1 cellular context compared by ENCODE assay signal in the genomic region with DNA sequence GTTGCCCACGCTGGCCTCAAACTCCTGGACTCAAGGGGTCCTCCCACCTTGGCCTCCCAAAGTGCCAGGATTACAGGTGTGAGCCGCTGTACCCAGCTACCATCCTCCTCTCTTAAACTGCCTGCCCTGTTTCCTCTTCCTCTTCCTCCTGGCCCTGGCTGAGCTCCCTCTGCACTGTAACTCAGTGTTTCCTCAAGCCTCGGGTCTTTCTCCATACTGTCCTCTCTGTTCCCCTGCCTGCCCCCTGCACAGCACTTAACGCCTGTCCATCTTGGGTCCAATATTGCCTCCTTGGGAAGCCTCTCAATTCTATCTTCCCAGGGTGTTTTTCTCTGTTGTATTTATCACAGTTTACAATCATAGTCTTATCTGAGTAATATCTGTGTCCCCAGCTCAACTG.
A peak's percentile ranks its signal among the peaks of the same experiment; 100 is the strongest.
TF ChIP-seq lines count a peak whose summit lies in the region.

No MANE protein-coding gene starts in this region.

TF ChIP-seq in HepG2, 621 proteins besides CTCF, POLR2A, EP300 and RAD21:
- no peak for TF ChIP-seq CC2D1A (CRISPR knock-in tag; IDR thresholded peaks at IDR 0.05)
- no peak for TF ChIP-seq ZNF891 (CRISPR knock-in tag; IDR thresholded peaks at IDR 0.05)
- TF ChIP-seq, protein P1, sequence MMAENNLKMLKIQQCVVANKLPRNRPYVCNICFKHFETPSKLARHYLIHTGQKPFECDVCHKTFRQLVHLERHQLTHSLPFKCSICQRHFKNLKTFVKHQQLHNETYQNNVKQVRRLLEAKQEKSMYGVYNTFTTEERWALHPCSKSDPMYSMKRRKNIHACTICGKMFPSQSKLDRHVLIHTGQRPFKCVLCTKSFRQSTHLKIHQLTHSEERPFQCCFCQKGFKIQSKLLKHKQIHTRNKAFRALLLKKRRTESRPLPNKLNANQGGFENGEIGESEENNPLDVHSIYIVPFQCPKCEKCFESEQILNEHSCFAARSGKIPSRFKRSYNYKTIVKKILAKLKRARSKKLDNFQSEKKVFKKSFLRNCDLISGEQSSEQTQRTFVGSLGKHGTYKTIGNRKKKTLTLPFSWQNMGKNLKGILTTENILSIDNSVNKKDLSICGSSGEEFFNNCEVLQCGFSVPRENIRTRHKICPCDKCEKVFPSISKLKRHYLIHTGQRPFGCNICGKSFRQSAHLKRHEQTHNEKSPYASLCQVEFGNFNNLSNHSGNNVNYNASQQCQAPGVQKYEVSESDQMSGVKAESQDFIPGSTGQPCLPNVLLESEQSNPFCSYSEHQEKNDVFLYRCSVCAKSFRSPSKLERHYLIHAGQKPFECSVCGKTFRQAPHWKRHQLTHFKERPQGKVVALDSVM (CRISPR knock-in tag; IDR thresholded peaks at IDR 0.05), result peak; percentile 5; the same call in 1 of the 2 replicates
- TF ChIP-seq, protein P2, sequence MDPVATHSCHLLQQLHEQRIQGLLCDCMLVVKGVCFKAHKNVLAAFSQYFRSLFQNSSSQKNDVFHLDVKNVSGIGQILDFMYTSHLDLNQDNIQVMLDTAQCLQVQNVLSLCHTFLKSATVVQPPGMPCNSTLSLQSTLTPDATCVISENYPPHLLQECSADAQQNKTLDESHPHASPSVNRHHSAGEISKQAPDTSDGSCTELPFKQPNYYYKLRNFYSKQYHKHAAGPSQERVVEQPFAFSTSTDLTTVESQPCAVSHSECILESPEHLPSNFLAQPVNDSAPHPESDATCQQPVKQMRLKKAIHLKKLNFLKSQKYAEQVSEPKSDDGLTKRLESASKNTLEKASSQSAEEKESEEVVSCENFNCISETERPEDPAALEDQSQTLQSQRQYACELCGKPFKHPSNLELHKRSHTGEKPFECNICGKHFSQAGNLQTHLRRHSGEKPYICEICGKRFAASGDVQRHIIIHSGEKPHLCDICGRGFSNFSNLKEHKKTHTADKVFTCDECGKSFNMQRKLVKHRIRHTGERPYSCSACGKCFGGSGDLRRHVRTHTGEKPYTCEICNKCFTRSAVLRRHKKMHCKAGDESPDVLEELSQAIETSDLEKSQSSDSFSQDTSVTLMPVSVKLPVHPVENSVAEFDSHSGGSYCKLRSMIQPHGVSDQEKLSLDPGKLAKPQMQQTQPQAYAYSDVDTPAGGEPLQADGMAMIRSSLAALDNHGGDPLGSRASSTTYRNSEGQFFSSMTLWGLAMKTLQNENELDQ (CRISPR knock-in tag; IDR thresholded peaks at IDR 0.05; ENCODE audit: borderline replicate concordance), result no peak
